In the genomic region with DNA sequence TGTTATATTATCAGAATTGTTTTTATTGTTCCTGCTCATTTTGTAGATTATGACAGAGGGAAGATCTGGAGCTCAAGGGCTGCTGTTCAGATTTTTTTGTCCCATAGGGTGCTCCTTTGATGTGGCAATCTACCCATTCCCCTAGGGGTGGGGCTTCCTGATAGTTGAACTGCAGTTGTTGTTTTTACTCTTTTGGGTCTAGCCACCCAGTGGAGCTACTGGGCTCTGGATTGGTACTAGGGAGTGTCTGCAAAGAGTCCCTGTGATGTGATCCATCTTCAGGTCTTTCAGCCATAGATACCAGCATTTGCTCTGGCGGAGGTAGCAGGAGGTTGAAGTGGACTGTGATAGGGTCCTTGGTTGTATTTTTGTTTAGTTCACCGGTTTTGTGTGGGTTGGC, we compare ENCODE assay signal across 26 cellular contexts. TPM values are rescaled to one million over a fixed set of nuclear protein-coding genes. Genes with fewer than 3 reads are reported as not detected.
DNase-seq lines count a peak whose midpoint lies in the region; TF ChIP-seq lines count a peak whose summit lies in the region.
"Had no signal": no experiment of that assay in that cellular context is flagged by ENCODE, and none has a peak within 500 bp of the region (broad histone marks: within the 10 kb centered on the region; RNA-seq: fewer than 3 reads in every experiment).

No MANE protein-coding gene starts in this region.

- no peak for TF ChIP-seq CTCF in PC-9 (conservative IDR thresholded peaks at IDR 0.05)
- no peak for TF ChIP-seq CTCF in type B pancreatic cell (conservative IDR thresholded peaks at IDR 0.05)
- TF ChIP-seq CTCF in SK-N-SH (IDR thresholded peaks at IDR 0.05): no peak

- peak; percentile 14 for DNase-seq in A172 (ENCODE audit: low spot score)
- DNase-seq in PC-9: no peak
- DNase-seq in epithelial cell of prostate (ENCODE audit: low read depth, low spot score): no peak
- DNase-seq in type B pancreatic cell (ENCODE audit: extremely low spot score, unreplicated experiment): no peak
- no peak for DNase-seq in AG20443 (ENCODE audit: low spot score)
- no peak for DNase-seq in SK-N-SH
- DNase-seq in retina: no peak
- DNase-seq: AML-193, DMS53, H7, KG1, MV-4-11, NCI-H1105 treated with DMSO at 0.1 percent for 48 hours, NCI-H1694, NCI-H2081, NCI-H2171, NCI-H524 treated with DMSO at 0.1 percent for 48 hours, NCI-H82, OCI-M1, SHP77 treated with DMSO at 0.1 percent for 48 hours, T-cell had no signal

- H3K4me3 ChIP-seq in HUES48 (ENCODE audit: low read depth, low read length) (no peak overlapping the region), PC-9 (0 out of 2 replicates have a peak overlapping the region, but pooled peaks have one; percentile 4), SK-N-SH (ENCODE audit: low read depth in 2 of 2, low read length in 1 of 2) (no peak overlapping the region)
- H3K4me3 ChIP-seq: SK-N-MC had no signal

- H3K4me1 ChIP-seq in HUES48 (ENCODE audit: control insufficient read depth, insufficient read depth, low read length) (peaks cover 3% of the 10 kb centered on the region; the same call in 1 of the 2 replicates), PC-9 (replicated peaks; ENCODE audit: insufficient read depth) (peaks cover 20% of the 10 kb centered on the region), SK-N-SH (ENCODE audit: control insufficient read depth in 1 of 2, insufficient read depth in 2 of 2, low read depth in 1 of 2, low read length in 1 of 2) (no peaks in the 10 kb centered on the region)

- CTCF ChIA-PET in PC-9 (lab: Charles Lee) (interaction anchor here (0.6 kb wide), 1 partner anchor 476 kb away, joined by 3 read pairs; no protein-coding TSS in a partner anchor), SK-N-SH (lab: Yijun Ruan, JAX) (no interaction called here)

- no peaks in the 10 kb centered on the region for H3K36me3 ChIP-seq in HUES48 (ENCODE audit: control insufficient read depth, insufficient read depth, low read length)
- H3K36me3 ChIP-seq in PC-9 (ENCODE audit: low read depth): no peaks in the 10 kb centered on the region
- H3K36me3 ChIP-seq in SK-N-SH (replicated peaks in 1 of 2; ENCODE audit: control insufficient read depth in 1 of 2, insufficient read depth in 2 of 2, low read length in 1 of 2): no peaks in the 10 kb centered on the region

- H3K9me2 ChIP-seq in PC-9 (ENCODE audit: insufficient read depth) (no peaks in the 10 kb centered on the region), SK-N-SH (no peaks in the 10 kb centered on the region)

- intact Hi-C loops in PC-9 (cut with micrococcal nuclease; ENCODE audit: unreplicated experiment): loop anchor here (5.0 kb wide), 1 partner anchor 251 kb away; no protein-coding TSS in a partner anchor

- H3K4me3 Mint-ChIP-seq in type B pancreatic cell: no peak overlapping the region
- H3K4me3 Mint-ChIP-seq: CD14-positive monocyte, T-cell had no signal

- no peak overlapping the region for H3K27ac Mint-ChIP-seq in type B pancreatic cell
- H3K27ac Mint-ChIP-seq: CD14-positive monocyte, T-cell had no signal

- H3K36me3 Mint-ChIP-seq in type B pancreatic cell: no peaks in the 10 kb centered on the region
- H3K36me3 Mint-ChIP-seq: CD14-positive monocyte, T-cell had no signal

- no peaks in the 10 kb centered on the region for H3K27me3 Mint-ChIP-seq in type B pancreatic cell
- H3K27me3 Mint-ChIP-seq: T-cell had no signal

- peak overlapping the region; percentile 56; the same call in 1 of the 2 replicates for H2AFZ ChIP-seq in PC-9
- H2AFZ ChIP-seq in SK-N-SH (ENCODE audit: low read depth): no peak overlapping the region

- POLR2A ChIA-PET in PC-9 (lab: Charles Lee; ENCODE audit: unreplicated experiment) (interaction anchor here (0.7 kb wide), 1 partner anchor 584 kb away, joined by 13 read pairs; the partner anchor contains the start of gene LDHB), SK-N-SH (lab: Yijun Ruan, JAX) (no interaction called here)

- no peak for TF ChIP-seq RAD21 in SK-N-SH (IDR thresholded peaks at IDR 0.05; ENCODE audit: low read length)

- TSS peak; percentile 98 for BruUV-seq in PC-9 (replicated peaks; lab: Mats Ljungman, UMichigan)

- H3F3A ChIP-seq in PC-9 (ENCODE audit: insufficient read depth, low read depth) (peaks cover 9% of the 10 kb centered on the region; the same call in 1 of the 2 replicates), SK-N-SH (replicated peaks; ENCODE audit: insufficient read depth) (no peaks in the 10 kb centered on the region)

- H3K79me2 ChIP-seq in PC-9 (ENCODE audit: low read depth): no peaks in the 10 kb centered on the region
- H3K79me2 ChIP-seq in SK-N-SH (ENCODE audit: insufficient read depth): no peaks in the 10 kb centered on the region

- H3K9me3 Mint-ChIP-seq in type B pancreatic cell: no peaks in the 10 kb centered on the region

- no peaks in the 10 kb centered on the region for H3K4me1 Mint-ChIP-seq in type B pancreatic cell (ENCODE audit: unreplicated experiment)
- H3K4me1 Mint-ChIP-seq: CD14-positive monocyte, T-cell had no signal

- peak overlapping the region; percentile 32 for H3K4me2 ChIP-seq in PC-9
- H3K4me2 ChIP-seq in SK-N-SH: no peak overlapping the region

- TF ChIP-seq EP300 in SK-N-SH (IDR thresholded peaks at IDR 0.05; ENCODE audit: borderline replicate concordance in 1 of 2, low read depth in 1 of 2, low read length in 1 of 2): no peak

- H3K27me3 ChIP-seq in HUES48 (ENCODE audit: control insufficient read depth, insufficient read depth, low read length) (no peaks in the 10 kb centered on the region), PC-9 (ENCODE audit: insufficient read depth, low read depth) (no peaks in the 10 kb centered on the region), SK-N-SH (ENCODE audit: insufficient read depth) (no peaks in the 10 kb centered on the region)

- 29% methylated on average over 2 of the region's 2 CpGs for WGBS in SK-N-SH (ENCODE audit: low lambda C conversion rate)

- H4K20me1 ChIP-seq in PC-9 (ENCODE audit: insufficient read depth) (no peaks in the 10 kb centered on the region), SK-N-SH (ENCODE audit: insufficient read depth) (no peaks in the 10 kb centered on the region)

- H3K27ac ChIP-seq in HUES48 (ENCODE audit: low read depth, low read length) (peak overlapping the region; percentile 72), PC-9 (peak overlapping the region; percentile 86), epithelial cell of prostate (peak overlapping the region; percentile 41), SK-N-SH (ENCODE audit: low read depth in 2 of 2, low read length in 1 of 2) (no peak overlapping the region)
- H3K27ac ChIP-seq: 22Rv1, SK-N-MC had no signal

- H3K9me3 ChIP-seq in HUES48 (ENCODE audit: control insufficient read depth, insufficient read depth, low read length) (no peaks in the 10 kb centered on the region), PC-9 (ENCODE audit: insufficient read depth, low read depth) (peaks cover 3% of the 10 kb centered on the region; the same call in 1 of the 2 replicates), SK-N-SH (no peaks in the 10 kb centered on the region)

- H3K9ac ChIP-seq in HUES48 (ENCODE audit: low read depth, low read length) (no peak overlapping the region), SK-N-SH (no peak overlapping the region)

TF ChIP-seq in SK-N-SH, 30 proteins besides CTCF, POLR2A, EP300 and RAD21:
- TF ChIP-seq RXRA (IDR thresholded peaks at IDR 0.05; ENCODE audit: borderline replicate concordance, low read depth): no peak
- no peak for TF ChIP-seq USF1 (IDR thresholded peaks at IDR 0.05; ENCODE audit: borderline replicate concordance, low read depth)

RNA-seq across cellular contexts. Expression of gene SLCO1B1, which starts 57.9 kb away (rescaled TPM):
- 0.14 and 0.81 TPM in 2 replicates for total RNA-seq in A172 (2014; rRNA removed; shearing (Covaris generic))
- total RNA-seq in PC-9 (2021): 0.30 and 0.50 TPM in 2 replicates
- 0.36 TPM in 1 of 2 replicates, not detected in the other for total RNA-seq in type B pancreatic cell (ENCODE audit: low replicate concordance)
- not detected in 2 replicates for polyA plus RNA-seq in SK-N-SH (2012; rRNA removed)
- polyA plus RNA-seq in SK-N-SH (2012; cell fraction: cytosol; rRNA removed): not detected in 2 replicates
- polyA plus RNA-seq in SK-N-SH (2012; cell fraction: nucleus; rRNA removed): not detected in 2 replicates
- total RNA-seq: H7, RPMI7951 had no signal
- polyA plus RNA-seq: CD14-positive monocyte had no signal

Comparison
In these comparisons a context has a peak if more than half of its experiments do, and no peak if none do; other contexts are left out.
1. H3K27ac ChIP-seq: peak in HUES48 (single experiment), PC-9 (single experiment) and epithelial cell of prostate (single experiment); none in SK-N-SH (0 of 2).